ENCODE assay signal across 23 cellular contexts in genomic region chr20:41600926-41601631, GRCh38.
"Had no signal": no experiment of that assay in that cellular context is flagged by ENCODE, and none has a peak within 500 bp of the region (broad histone marks: within the 10 kb centered on the region; RNA-seq: fewer than 3 reads in every experiment).

No MANE protein-coding gene starts in this region.

- H3K27ac Mint-ChIP-seq: nephron progenitor cell, type B pancreatic cell had no signal

- H3K36me3 ChIP-seq: gastroesophageal sphincter, suprapubic skin, thyroid gland had no signal

- H3K9ac ChIP-seq: parathyroid adenoma had no signal

- ATAC-seq: esophagus mucosa; gastroesophageal sphincter; left colon; naive thymus-derived CD4-positive, alpha-beta T cell; stimulated activated effector memory CD8-positive, alpha-beta T cell treated with anti-CD3 and anti-CD28 coated beads, Interleukin-12 subunit alpha, Interleukin-12 subunit beta, amount 100 ng/mL, for 72 hours; stimulated activated naive CD8-positive, alpha-beta T cell treated with anti-CD3 and anti-CD28 coated beads, Interleukin-15, Interleukin-2, amounts not matched to agents 100 U/mL and 50 U/mL, for 24 hours had no signal

- H3K4me1 ChIP-seq: parathyroid adenoma, suprapubic skin had no signal

- H3K4me1 Mint-ChIP-seq: nephron progenitor cell had no signal

- H2AFZ ChIP-seq: hepatocyte, parathyroid adenoma had no signal

- H3K4me3 Mint-ChIP-seq: nephron progenitor cell; stimulated activated effector memory CD8-positive, alpha-beta T cell treated with anti-CD3 and anti-CD28 coated beads, Interleukin-12 subunit alpha, Interleukin-12 subunit beta, amount 100 ng/mL, for 72 hours; type B pancreatic cell had no signal

- H3K27me3 Mint-ChIP-seq: naive thymus-derived CD4-positive, alpha-beta T cell; type B pancreatic cell had no signal

- H3K4me2 ChIP-seq: smooth muscle cell had no signal

- H3K9me3 ChIP-seq: thyroid gland had no signal

- H3K4me3 ChIP-seq: coronary artery, dorsolateral prefrontal cortex, gastroesophageal sphincter, hepatocyte, smooth muscle cell, suprapubic skin, thyroid gland had no signal

- DNase-seq: dorsolateral prefrontal cortex; effector CD8-positive, alpha-beta T cell; glutamatergic neuron; kidney; left colon; mammary epithelial cell; naive thymus-derived CD4-positive, alpha-beta T cell; nephron progenitor cell; stimulated activated CD4-positive, alpha-beta T cell treated with anti-CD3 and anti-CD28 coated beads, Interleukin-4, amount 100 ng/mL, for 1 hour; stimulated activated CD8-positive, alpha-beta memory T cell treated with anti-CD3 and anti-CD28 coated beads, Interleukin-4, amount 100 ng/mL, for 48 hours; stimulated activated naive CD8-positive, alpha-beta T cell treated with anti-CD3 and anti-CD28 coated beads, Interleukin-15, Interleukin-2, amounts not matched to agents 100 U/mL and 50 U/mL, for 24 hours had no signal

- H3K27me3 ChIP-seq: dorsolateral prefrontal cortex, gastroesophageal sphincter, hepatocyte, suprapubic skin, thyroid gland had no signal

- H3K27ac ChIP-seq: coronary artery, dorsolateral prefrontal cortex, gastroesophageal sphincter, hepatocyte, parathyroid adenoma, suprapubic skin, thyroid gland had no signal

- FAIRE-seq: endometrium, kidney, urothelium cell line had no signal

- H3K36me3 Mint-ChIP-seq: stimulated activated effector memory CD8-positive, alpha-beta T cell treated with anti-CD3 and anti-CD28 coated beads, Interleukin-12 subunit alpha, Interleukin-12 subunit beta, amount 100 ng/mL, for 72 hours had no signal
